16 cellular contexts compared by ENCODE assay signal in the genomic region with DNA sequence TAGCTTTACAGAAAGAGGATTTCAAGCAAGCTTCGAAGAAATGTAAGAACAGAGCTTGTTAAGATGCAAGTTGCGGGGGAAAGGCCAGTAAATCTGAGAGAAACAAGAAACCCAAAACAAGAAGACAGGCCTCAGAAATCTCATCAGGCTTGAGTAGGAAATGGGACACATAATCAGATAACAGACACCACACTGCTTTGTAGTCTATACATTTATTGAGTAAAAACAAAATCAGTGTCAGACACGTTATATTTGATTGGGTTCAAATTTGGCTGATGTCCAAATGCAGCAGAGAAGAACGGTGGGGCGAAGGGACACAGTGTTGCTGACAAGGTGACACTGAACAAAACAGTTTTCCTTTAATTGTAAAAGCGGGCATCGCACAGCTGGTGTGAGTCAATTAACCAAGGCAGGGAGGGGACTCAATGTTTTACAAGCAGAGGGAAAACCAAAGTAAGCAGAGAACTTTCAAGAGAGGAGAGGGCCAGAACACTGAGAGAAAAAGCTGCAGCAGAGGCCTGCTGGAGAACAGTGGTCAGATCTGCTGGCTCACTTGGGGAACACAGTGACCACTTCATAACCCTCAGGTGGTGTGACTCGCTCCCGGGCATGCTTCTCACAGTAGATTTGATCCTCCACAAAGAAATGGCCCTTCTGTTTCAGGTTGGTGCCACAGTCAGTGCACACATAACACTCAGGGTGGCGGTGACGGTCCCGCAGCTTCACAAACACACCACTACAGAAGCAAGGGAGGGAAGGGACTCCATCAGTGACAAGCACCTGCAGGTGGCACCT. TPM values are rescaled to one million over a fixed set of nuclear protein-coding genes. Genes with fewer than 3 reads are reported as not detected.
DNase-seq lines count a peak whose midpoint lies in the region; ATAC-seq and TF ChIP-seq lines count a peak whose summit lies in the region.
"Had no signal": no experiment of that assay in that cellular context is flagged by ENCODE, and none has a peak within 500 bp of the region (broad histone marks: within the 10 kb centered on the region; RNA-seq: fewer than 3 reads in every experiment).

No MANE protein-coding gene starts in this region.

- DNase-seq in activated naive CD8-positive, alpha-beta T cell treated with anti-CD3 and anti-CD28 coated beads for 36 hours: no peak
- no peak for DNase-seq in activated naive CD8-positive, alpha-beta T cell treated with anti-CD3 and anti-CD28 coated beads, Interleukin-2, amount 50 U/mL, for 24 hours
- peak; percentile 35 for DNase-seq in PC-3
- peak; percentile 15 for DNase-seq in choroid plexus epithelial cell (ENCODE audit: low read depth)
- no peak for DNase-seq in stimulated activated naive B cell treated with anti-CD40 and anti-IgM and Interleukin-4, amounts not matched to agents 10 μg/mL and 1 μg/mL and 100 μg/mL, for 72 hours
- DNase-seq in RKO (ENCODE audit: low spot score): no peak
- DNase-seq in OCI-M2 (lab: John Stamatoyannopoulos, UW; ENCODE audit: unreplicated experiment): no peak
- no peak for DNase-seq in hepatic stellate cell (ENCODE audit: low spot score)
- DNase-seq: DND-41, H7, NCI-H1436, NCI-H774 had no signal

- peaks cover 23% of the 10 kb centered on the region for H3K4me1 Mint-ChIP-seq in activated naive CD8-positive, alpha-beta T cell treated with anti-CD3 and anti-CD28 coated beads for 36 hours
- peaks cover 25% of the 10 kb centered on the region for H3K4me1 Mint-ChIP-seq in activated naive CD8-positive, alpha-beta T cell treated with anti-CD3 and anti-CD28 coated beads, Interleukin-2, amount 50 U/mL, for 24 hours
- H3K4me1 Mint-ChIP-seq in stimulated activated naive B cell treated with anti-CD40 and anti-IgM and Interleukin-4, amounts not matched to agents 10 μg/mL and 1 μg/mL and 100 μg/mL, for 72 hours: peaks cover 19 to 48% of the 10 kb centered on the region in 2 donors

- H2AFZ ChIP-seq in PC-3 (ENCODE audit: low read length): no peak overlapping the region
- H2AFZ ChIP-seq: parathyroid adenoma had no signal

- H3K9ac ChIP-seq in PC-3 (ENCODE audit: low read length): no peak overlapping the region
- H3K9ac ChIP-seq: parathyroid adenoma had no signal

- no peaks in the 10 kb centered on the region for H3K9me2 ChIP-seq in PC-3 (replicated peaks; ENCODE audit: low read length)

- POLR2A ChIA-PET in PC-3 (lab: Charles Lee; ENCODE audit: unreplicated experiment): no interaction called here

- peaks cover 27% of the 10 kb centered on the region for H3K36me3 ChIP-seq in PC-3 (ENCODE audit: low read depth, low read length)

- no peak overlapping the region for H3K4me2 ChIP-seq in PC-3 (ENCODE audit: low read length)

- H4K20me1 ChIP-seq in PC-3 (ENCODE audit: low read length): no peaks in the 10 kb centered on the region

- TF ChIP-seq CTCF in PC-3 (conservative IDR thresholded peaks at IDR 0.05; ENCODE audit: low read depth, low read length): no peak
- no peak for TF ChIP-seq CTCF in choroid plexus epithelial cell (conservative IDR thresholded peaks at IDR 0.05; ENCODE audit: low read depth, low read length)

- H3K9me3 ChIP-seq in PC-3 (ENCODE audit: low read length): no peaks in the 10 kb centered on the region

- no peak overlapping the region for H3K27ac ChIP-seq in PC-3 (ENCODE audit: low read length)
- H3K27ac ChIP-seq: parathyroid adenoma, SK-N-MC had no signal

- H3K4me3 ChIP-seq in PC-3 (ENCODE audit: low read length) (no peak overlapping the region), choroid plexus epithelial cell (ENCODE audit: low read depth, low read length) (no peak overlapping the region)
- H3K4me3 ChIP-seq: SK-N-MC had no signal

- no peaks in the 10 kb centered on the region for H3K27me3 Mint-ChIP-seq in activated naive CD8-positive, alpha-beta T cell treated with anti-CD3 and anti-CD28 coated beads for 36 hours
- H3K27me3 Mint-ChIP-seq in activated naive CD8-positive, alpha-beta T cell treated with anti-CD3 and anti-CD28 coated beads, Interleukin-2, amount 50 U/mL, for 24 hours: peaks cover 5% of the 10 kb centered on the region
- no peaks in the 10 kb centered on the region for H3K27me3 Mint-ChIP-seq in stimulated activated naive B cell treated with anti-CD40 and anti-IgM and Interleukin-4, amounts not matched to agents 10 μg/mL and 1 μg/mL and 100 μg/mL, for 72 hours

- H3K27me3 ChIP-seq in PC-3 (ENCODE audit: low read length): no peaks in the 10 kb centered on the region

- CTCF ChIA-PET in PC-3 (lab: Charles Lee): no interaction called here

- H3K4me1 ChIP-seq in PC-3 (ENCODE audit: insufficient read depth, low read length): peaks cover 37% of the 10 kb centered on the region

- H3K79me2 ChIP-seq in PC-3 (ENCODE audit: low read length): no peaks in the 10 kb centered on the region

- BruUV-seq in PC-3 (replicated peaks; lab: Mats Ljungman, UMichigan): TSS peak; percentile 87

- peak overlapping the region; percentile 65 for H3K27ac Mint-ChIP-seq in activated naive CD8-positive, alpha-beta T cell treated with anti-CD3 and anti-CD28 coated beads for 36 hours
- no peak overlapping the region for H3K27ac Mint-ChIP-seq in activated naive CD8-positive, alpha-beta T cell treated with anti-CD3 and anti-CD28 coated beads, Interleukin-2, amount 50 U/mL, for 24 hours
- H3K27ac Mint-ChIP-seq in stimulated activated naive B cell treated with anti-CD40 and anti-IgM and Interleukin-4, amounts not matched to agents 10 μg/mL and 1 μg/mL and 100 μg/mL, for 72 hours: peak overlapping the region; percentile 31
- H3K27ac Mint-ChIP-seq: activated T-helper 1 cell treated with anti-CD3 and anti-CD28 coated beads, Interleukin-12 subunit alpha, Interleukin-12 subunit beta, Interleukin-2, Interleukin-4 antibody, amounts not matched to agents 30 ng/mL and 10 ng/mL and 1 ng/mL, durations not matched to agents 14 hours and 24 hours and 36 hours had no signal

- no peak for ATAC-seq in activated naive CD8-positive, alpha-beta T cell treated with anti-CD3 and anti-CD28 coated beads, Interleukin-2, amount 50 U/mL, for 24 hours
- peak; percentile 15 for ATAC-seq in PC-3
- ATAC-seq in stimulated activated naive B cell treated with anti-CD40 and anti-IgM and Interleukin-4, amounts not matched to agents 10 μg/mL and 1 μg/mL and 100 μg/mL, for 72 hours (replicated peaks): no peak

- intact Hi-C loops in PC-3 (cut with micrococcal nuclease): no loop called here

- no peaks in the 10 kb centered on the region for H3K36me3 Mint-ChIP-seq in activated naive CD8-positive, alpha-beta T cell treated with anti-CD3 and anti-CD28 coated beads for 36 hours
- no peaks in the 10 kb centered on the region for H3K36me3 Mint-ChIP-seq in activated naive CD8-positive, alpha-beta T cell treated with anti-CD3 and anti-CD28 coated beads, Interleukin-2, amount 50 U/mL, for 24 hours (ENCODE audit: low read depth)
- H3K36me3 Mint-ChIP-seq in stimulated activated naive B cell treated with anti-CD40 and anti-IgM and Interleukin-4, amounts not matched to agents 10 μg/mL and 1 μg/mL and 100 μg/mL, for 72 hours: peaks cover 41 to 51% of the 10 kb centered on the region in 2 donors

- H3K9me3 Mint-ChIP-seq in activated naive CD8-positive, alpha-beta T cell treated with anti-CD3 and anti-CD28 coated beads for 36 hours: no peaks in the 10 kb centered on the region
- no peaks in the 10 kb centered on the region for H3K9me3 Mint-ChIP-seq in activated naive CD8-positive, alpha-beta T cell treated with anti-CD3 and anti-CD28 coated beads, Interleukin-2, amount 50 U/mL, for 24 hours
- H3K9me3 Mint-ChIP-seq in stimulated activated naive B cell treated with anti-CD40 and anti-IgM and Interleukin-4, amounts not matched to agents 10 μg/mL and 1 μg/mL and 100 μg/mL, for 72 hours: no peaks in the 10 kb centered on the region
- H3K9me3 Mint-ChIP-seq: activated T-helper 1 cell treated with anti-CD3 and anti-CD28 coated beads, Interleukin-12 subunit alpha, Interleukin-12 subunit beta, Interleukin-2, Interleukin-4 antibody, amounts not matched to agents 30 ng/mL and 10 ng/mL and 1 ng/mL, durations not matched to agents 14 hours and 24 hours and 36 hours had no signal

- H3K4me3 Mint-ChIP-seq in activated naive CD8-positive, alpha-beta T cell treated with anti-CD3 and anti-CD28 coated beads for 36 hours: no peak overlapping the region
- H3K4me3 Mint-ChIP-seq in activated naive CD8-positive, alpha-beta T cell treated with anti-CD3 and anti-CD28 coated beads, Interleukin-2, amount 50 U/mL, for 24 hours: no peak overlapping the region
- H3K4me3 Mint-ChIP-seq in stimulated activated naive B cell treated with anti-CD40 and anti-IgM and Interleukin-4, amounts not matched to agents 10 μg/mL and 1 μg/mL and 100 μg/mL, for 72 hours: no peak overlapping the region
- H3K4me3 Mint-ChIP-seq: activated T-helper 1 cell treated with anti-CD3 and anti-CD28 coated beads, Interleukin-12 subunit alpha, Interleukin-12 subunit beta, Interleukin-2, Interleukin-4 antibody, amounts not matched to agents 30 ng/mL and 10 ng/mL and 1 ng/mL, durations not matched to agents 14 hours and 24 hours and 36 hours had no signal

- peaks cover 6% of the 10 kb centered on the region for H3F3A ChIP-seq in PC-3 (ENCODE audit: low read length, unreplicated experiment)

RNA-seq across cellular contexts. Expression of gene ACSM6, which starts 43.5 kb away (rescaled TPM):
- not detected for total RNA-seq in activated naive CD8-positive, alpha-beta T cell treated with anti-CD3 and anti-CD28 coated beads for 36 hours
- total RNA-seq in PC-3 (2014; rRNA removed): not detected in 2 replicates
- total RNA-seq: activated T-helper 1 cell treated with anti-CD3 and anti-CD28 coated beads, Interleukin-12 subunit alpha, Interleukin-12 subunit beta, Interleukin-2, Interleukin-4 antibody, amounts not matched to agents 30 ng/mL and 10 ng/mL and 1 ng/mL, durations not matched to agents 14 hours and 24 hours and 36 hours; epithelial cell of proximal tubule; H7 had no signal

RNA-seq across cellular contexts. Expression of gene PDLIM1, which starts 53.2 kb away (rescaled TPM):
- total RNA-seq in activated naive CD8-positive, alpha-beta T cell treated with anti-CD3 and anti-CD28 coated beads for 36 hours: 1 to 10 TPM in 1 of 2 experiments, under 1 TPM in 1; 0.70 to 1.6 TPM
- total RNA-seq in PC-3 (2014; rRNA removed): 28.2 and 48.7 TPM in 2 replicates

Comparison
In these comparisons a context has a peak if more than half of its experiments do, and no peak if none do; other contexts are left out.
1. DNase-seq: peak in PC-3 (single experiment) and choroid plexus epithelial cell (single experiment); none in activated naive CD8-positive, alpha-beta T cell treated with anti-CD3 and anti-CD28 coated beads for 36 hours (single experiment), activated naive CD8-positive, alpha-beta T cell treated with anti-CD3 and anti-CD28 coated beads, Interleukin-2, amount 50 U/mL, for 24 hours (single experiment), stimulated activated naive B cell treated with anti-CD40 and anti-IgM and Interleukin-4, amounts not matched to agents 10 μg/mL and 1 μg/mL and 100 μg/mL, for 72 hours (single experiment), RKO (single experiment), OCI-M2 (single experiment) and hepatic stellate cell (single experiment).
2. RNA of gene PDLIM1, which starts 53.2 kb away (total RNA-seq): 28.2 to 48.7 TPM in PC-3; 0.70 to 1.6 TPM in activated naive CD8-positive, alpha-beta T cell treated with anti-CD3 and anti-CD28 coated beads for 36 hours; every median in the first group is over 10 times any median in the second.